2 cellular contexts compared by ENCODE assay signal in the genomic region with DNA sequence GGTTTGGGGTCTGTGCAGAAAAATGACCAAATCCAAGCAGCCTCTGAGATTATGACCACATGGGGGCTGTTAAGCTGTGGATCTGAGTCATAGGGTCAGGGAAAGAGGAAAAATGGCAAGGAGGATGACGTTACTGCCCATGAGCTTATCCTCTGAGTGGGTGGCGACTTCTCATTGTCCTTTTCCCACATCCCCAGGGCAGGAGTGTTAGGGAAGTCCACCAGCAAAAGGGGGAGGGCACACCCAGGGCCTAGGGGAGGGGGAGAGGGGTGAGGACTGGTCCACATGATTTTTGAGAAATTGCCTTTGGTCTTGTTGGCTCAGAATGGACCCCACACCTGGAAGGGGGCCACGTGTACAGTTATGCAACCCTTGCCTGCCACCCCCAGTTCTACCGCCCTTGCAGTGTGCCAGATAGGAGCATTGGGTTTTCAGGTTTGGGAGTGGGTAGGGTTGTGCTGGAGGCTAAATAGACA.
TF ChIP-seq lines count a peak whose summit lies in the region.

No MANE protein-coding gene starts in this region.

TF ChIP-seq in H1, 55 proteins besides CTCF, POLR2A, EP300 and RAD21:
- TF ChIP-seq, protein P1, sequence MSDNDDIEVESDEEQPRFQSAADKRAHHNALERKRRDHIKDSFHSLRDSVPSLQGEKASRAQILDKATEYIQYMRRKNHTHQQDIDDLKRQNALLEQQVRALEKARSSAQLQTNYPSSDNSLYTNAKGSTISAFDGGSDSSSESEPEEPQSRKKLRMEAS (IDR thresholded peaks at IDR 0.05) = no peak
- TF ChIP-seq TAF7 (optimal IDR thresholded peaks at IDR 0.05; ENCODE audit: borderline replicate concordance, low read depth, low read length) (no peak), SP2 (IDR thresholded peaks at IDR 0.05; ENCODE audit: low read length) (no peak), SIRT6 (IDR thresholded peaks at IDR 0.05; ENCODE audit: low read length) (no peak), RNF2 (IDR thresholded peaks at IDR 0.05; ENCODE audit: borderline replicate concordance, low read depth, low read length, missing control alignments, poor library complexity, severe bottlenecking) (no peak), HDAC2 (IDR thresholded peaks at IDR 0.05; ENCODE audit: borderline replicate concordance in 1 of 2, low read depth in 2 of 2, low read length in 2 of 2) (no peak), KDM5A (IDR thresholded peaks at IDR 0.05; ENCODE audit: low read length) (no peak), KDM4A (IDR thresholded peaks at IDR 0.05; ENCODE audit: low read depth, low read length, severe bottlenecking) (no peak), SUZ12 (IDR thresholded peaks at IDR 0.05; ENCODE audit: low read length) (no peak), MAFK (IDR thresholded peaks at IDR 0.05; ENCODE audit: low read depth, low read length) (no peak), GTF2F1 (IDR thresholded peaks at IDR 0.05; ENCODE audit: borderline replicate concordance, low read depth, low read length) (no peak), EZH2 (IDR thresholded peaks at IDR 0.05; ENCODE audit: low read depth, low read length, severe bottlenecking) (no peak), SRF (IDR thresholded peaks at IDR 0.05; ENCODE audit: low read depth, low read length) (no peak), RBBP5 (IDR thresholded peaks at IDR 0.05; ENCODE audit: borderline replicate concordance, low read depth, low read length) (no peak), HDAC6 (IDR thresholded peaks at IDR 0.05; ENCODE audit: low read depth, low read length) (no peak)
- TF ChIP-seq, protein P2, sequence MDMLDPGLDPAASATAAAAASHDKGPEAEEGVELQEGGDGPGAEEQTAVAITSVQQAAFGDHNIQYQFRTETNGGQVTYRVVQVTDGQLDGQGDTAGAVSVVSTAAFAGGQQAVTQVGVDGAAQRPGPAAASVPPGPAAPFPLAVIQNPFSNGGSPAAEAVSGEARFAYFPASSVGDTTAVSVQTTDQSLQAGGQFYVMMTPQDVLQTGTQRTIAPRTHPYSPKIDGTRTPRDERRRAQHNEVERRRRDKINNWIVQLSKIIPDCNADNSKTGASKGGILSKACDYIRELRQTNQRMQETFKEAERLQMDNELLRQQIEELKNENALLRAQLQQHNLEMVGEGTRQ (IDR thresholded peaks at IDR 0.05; ENCODE audit: low read length) = no peak
- TF ChIP-seq, protein P3, sequence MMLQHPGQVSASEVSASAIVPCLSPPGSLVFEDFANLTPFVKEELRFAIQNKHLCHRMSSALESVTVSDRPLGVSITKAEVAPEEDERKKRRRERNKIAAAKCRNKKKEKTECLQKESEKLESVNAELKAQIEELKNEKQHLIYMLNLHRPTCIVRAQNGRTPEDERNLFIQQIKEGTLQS (IDR thresholded peaks at IDR 0.05; ENCODE audit: insufficient read depth, low read depth, low read length) = no peak
TF ChIP-seq in H1: peak in this region for 0.

TF ChIP-seq in GM12891, 5 proteins besides CTCF, POLR2A, EP300 and RAD21:
- TF ChIP-seq TAF1 (IDR thresholded peaks at IDR 0.05; ENCODE audit: low read depth, low read length) (no peak), PAX5 (IDR thresholded peaks at IDR 0.05; ENCODE audit: insufficient read depth, low read length, severe bottlenecking) (no peak), SPI1 (IDR thresholded peaks at IDR 0.05; ENCODE audit: low read depth, low read length) (no peak), POU2F2 (IDR thresholded peaks at IDR 0.05; ENCODE audit: low read depth, low read length) (no peak), POLR2AphosphoS5 (IDR thresholded peaks at IDR 0.05; ENCODE audit: low read depth, low read length) (no peak)
TF ChIP-seq in GM12891: peak in this region for 0.
